In the genomic region with DNA sequence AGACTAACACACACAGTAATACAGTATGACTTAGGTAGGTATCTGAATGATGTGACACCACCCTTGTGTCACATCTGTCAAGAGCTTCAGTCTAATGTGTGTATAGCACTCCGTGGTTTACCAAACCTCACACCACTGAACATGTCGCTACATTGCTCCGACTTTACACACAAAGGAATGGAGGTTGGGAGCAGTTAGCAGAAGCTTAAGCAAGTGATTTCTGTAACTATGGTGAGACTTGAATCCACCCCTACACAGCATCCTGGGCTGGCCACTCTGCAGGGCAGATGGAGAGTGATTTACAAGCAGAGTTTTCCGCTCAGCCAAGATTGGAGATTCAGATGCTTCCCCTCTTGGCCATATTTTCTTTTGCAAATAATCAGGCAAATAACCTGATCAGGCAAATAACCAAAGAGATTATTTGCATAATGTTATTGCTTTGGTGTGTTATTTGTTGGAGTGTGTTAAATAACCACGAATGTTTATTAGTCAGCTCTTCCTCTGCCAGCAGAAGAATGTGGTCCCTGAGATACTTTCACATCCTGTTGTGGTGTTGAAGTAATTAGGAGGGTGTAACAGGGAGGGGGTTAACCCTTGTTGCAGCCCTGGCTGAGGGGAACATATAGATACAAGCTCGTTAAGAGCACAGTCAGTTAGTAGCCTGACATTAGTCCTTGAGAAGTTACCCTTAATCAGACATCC, we compare ENCODE assay signal across 9 cellular contexts.
A peak's percentile ranks its signal among the peaks of the same experiment; 100 is the strongest.
DNase-seq lines count a peak whose midpoint lies in the region; ATAC-seq, FAIRE-seq and TF ChIP-seq lines count a peak whose summit lies in the region.
"Had no signal": no experiment of that assay in that cellular context is flagged by ENCODE, and none has a peak within 500 bp of the region (broad histone marks: within the 10 kb centered on the region; RNA-seq: fewer than 3 reads in every experiment).

No MANE protein-coding gene starts in this region.

- no peaks in the 10 kb centered on the region for H3K36me3 ChIP-seq in upper lobe of left lung

- no peak for TF ChIP-seq CTCF in upper lobe of left lung (IDR thresholded peaks at IDR 0.05)

- no peaks in the 10 kb centered on the region for H3K9me3 ChIP-seq in upper lobe of left lung

- TF ChIP-seq POLR2A in upper lobe of left lung (IDR thresholded peaks at IDR 0.05) = no peak

- WGBS in upper lobe of left lung, 2 donors = 43 to 69% methylated on average over 6 of the region's 6 CpGs

- H3K4me3 ChIP-seq in upper lobe of left lung = no peak overlapping the region

- FAIRE-seq in RCC 7860 (lab: Jason Lieb, UNC) = no peak

- ATAC-seq in GM18498 (IDR thresholded peaks at IDR 0.05; ENCODE audit: unreplicated experiment) (peak; percentile 97), GM21381 (IDR thresholded peaks at IDR 0.05; ENCODE audit: unreplicated experiment) (peak; percentile 94), HG03565 (IDR thresholded peaks at IDR 0.05; ENCODE audit: unreplicated experiment) (peak; percentile 99), upper lobe of left lung (ENCODE audit: low FRiP score in 2 of 2) (peak; percentile 58 to 65)
- ATAC-seq in activated naive CD4-positive, alpha-beta T cell treated with anti-CD3 and anti-CD28 coated beads, Interleukin-2, amount 50 U/mL, for 72 hours = peak; percentile 87 to 92
- ATAC-seq: Panc1 had no signal

- H3K9me3 Mint-ChIP-seq in activated naive CD4-positive, alpha-beta T cell treated with anti-CD3 and anti-CD28 coated beads, Interleukin-2, amount 50 U/mL, for 72 hours = peaks cover 10 to 13% of the 10 kb centered on the region in 2 donors

- H3K36me3 Mint-ChIP-seq in activated naive CD4-positive, alpha-beta T cell treated with anti-CD3 and anti-CD28 coated beads, Interleukin-2, amount 50 U/mL, for 72 hours = peaks cover 6 to 15% of the 10 kb centered on the region in 2 donors

- H3K27ac ChIP-seq in upper lobe of left lung = peak overlapping the region in 1 of 4 donors; percentile 42

- peak overlapping the region; percentile 64 to 78 for H3K27ac Mint-ChIP-seq in activated naive CD4-positive, alpha-beta T cell treated with anti-CD3 and anti-CD28 coated beads, Interleukin-2, amount 50 U/mL, for 72 hours

- H3K27me3 ChIP-seq in upper lobe of left lung = no peaks in the 10 kb centered on the region

- no peak for TF ChIP-seq EP300 in upper lobe of left lung (IDR thresholded peaks at IDR 0.05)

- peak in 1 of 2 donors; percentile 5 for DNase-seq in activated naive CD4-positive, alpha-beta T cell treated with anti-CD3 and anti-CD28 coated beads, Interleukin-2, amount 50 U/mL, for 72 hours (ENCODE audit: low spot score in 2 of 2)
- DNase-seq in upper lobe of left lung (no peak), hypothalamus (lab: John Stamatoyannopoulos, UW) (no peak), mucosa of gallbladder (ENCODE audit: low spot score) (no peak), RCC 7860 (ENCODE audit: low spot score) (no peak)

- H3K4me1 ChIP-seq in upper lobe of left lung = peaks cover 2 to 15% (median 6%) of the 10 kb centered on the region in 4 donors
